In genomic region chr5:174644918-174645317, GRCh38 we compare ENCODE assay signal across 21 cellular contexts.
DNase-seq lines count a peak whose midpoint lies in the region; TF ChIP-seq lines count a peak whose summit lies in the region.
"Had no signal": no experiment of that assay in that cellular context is flagged by ENCODE, and none has a peak within 500 bp of the region (broad histone marks: within the 10 kb centered on the region; RNA-seq: fewer than 3 reads in every experiment).

No MANE protein-coding gene starts in this region.

- H3K27me3 Mint-ChIP-seq in mesothelial cell of epicardium (ENCODE audit: low read depth) = no peaks in the 10 kb centered on the region
- H3K27me3 Mint-ChIP-seq: CD4-positive, alpha-beta T cell had no signal

- TF ChIP-seq CTCF in VCaP (conservative IDR thresholded peaks at IDR 0.05) (no peak), mesothelial cell of epicardium (IDR thresholded peaks at IDR 0.05; ENCODE audit: unreplicated experiment) (no peak)

- peak overlapping the region; percentile 41 for H3K27ac Mint-ChIP-seq in mesothelial cell of epicardium
- H3K27ac Mint-ChIP-seq: CD14-positive monocyte; CD4-positive, alpha-beta T cell; CD8-positive, alpha-beta memory T cell had no signal

- H3K4me1 Mint-ChIP-seq in mesothelial cell of epicardium = peaks cover 57% of the 10 kb centered on the region
- H3K4me1 Mint-ChIP-seq: CD14-positive monocyte; CD8-positive, alpha-beta memory T cell had no signal

- H3K4me3 Mint-ChIP-seq in mesothelial cell of epicardium = no peak overlapping the region
- H3K4me3 Mint-ChIP-seq: CD14-positive monocyte; CD4-positive, alpha-beta T cell; CD8-positive, alpha-beta memory T cell had no signal

- peaks cover 9% of the 10 kb centered on the region for H3K9me3 Mint-ChIP-seq in mesothelial cell of epicardium

- peak overlapping the region; percentile 81 for H3K27ac ChIP-seq in VCaP
- H3K27ac ChIP-seq: A549; BLaER1 treated with 17β-estradiol and CSF1 and Interleukin-3, amounts not matched to agents 10 nM and 100 nM had no signal

- H3K36me3 Mint-ChIP-seq in mesothelial cell of epicardium = peaks cover 3% of the 10 kb centered on the region
- H3K36me3 Mint-ChIP-seq: CD14-positive monocyte; CD8-positive, alpha-beta memory T cell had no signal

- DNase-seq in EH (ENCODE audit: low read depth) (peak; percentile 44), mesothelial cell of epicardium (ENCODE audit: low spot score in 2 of 2, unreplicated experiment in 2 of 2) (no peak), cerebellum (ENCODE audit: low spot score) (no peak), HuH-7 (ENCODE audit: low spot score) (no peak), NOMO-1 treated with DMSO at 0.1 percent for 48 hours (lab: John Stamatoyannopoulos, UW; ENCODE audit: unreplicated experiment) (no peak), DMS153 (lab: John Stamatoyannopoulos, UW) (no peak)
- DNase-seq: 8988T; ACHN; AML-193; BE2C; Calu3; CD4-positive, alpha-beta T cell; CD8-positive, alpha-beta memory T cell; DND-41; EL; GDM1; GOT3 had no signal
